ENCODE assay signal across 21 cellular contexts in genomic region chr4:22502895-22503814, GRCh38. TPM values are rescaled to one million over a fixed set of nuclear protein-coding genes. Genes with fewer than 3 reads are reported as not detected.
A peak's percentile ranks its signal among the peaks of the same experiment; 100 is the strongest.
DNase-seq lines count a peak whose midpoint lies in the region; ATAC-seq, FAIRE-seq and TF ChIP-seq lines count a peak whose summit lies in the region.
"Had no signal": no experiment of that assay in that cellular context is flagged by ENCODE, and none has a peak within 500 bp of the region (broad histone marks: within the 10 kb centered on the region; RNA-seq: fewer than 3 reads in every experiment).

No MANE protein-coding gene starts in this region.

- H3K4me3 ChIP-seq in astrocyte (ENCODE audit: insufficient read depth, low read depth, low read length) = no peak overlapping the region
- no peak overlapping the region for H3K4me3 ChIP-seq in left lung
- H3K4me3 ChIP-seq: cardiac muscle cell, esophagus squamous epithelium, lower lobe of right lung, ovary, sigmoid colon, SJCRH30, tibial artery had no signal

- peaks cover 10% of the 10 kb centered on the region for H3K4me1 Mint-ChIP-seq in HFFc6 (ENCODE audit: low read depth)
- peaks cover 15% of the 10 kb centered on the region for H3K4me1 Mint-ChIP-seq in astrocyte (ENCODE audit: low read depth, unreplicated experiment)
- peaks cover 35% of the 10 kb centered on the region for H3K4me1 Mint-ChIP-seq in chondrocyte (ENCODE audit: low read depth)
- H3K4me1 Mint-ChIP-seq: B cell had no signal

- H3K4me3 Mint-ChIP-seq in HFFc6 (peak overlapping the region; percentile 22; the same call in 1 of the 2 replicates), astrocyte (ENCODE audit: unreplicated experiment) (no peak overlapping the region), chondrocyte (ENCODE audit: unreplicated experiment) (no peak overlapping the region)
- H3K4me3 Mint-ChIP-seq: B cell had no signal

- H3K4me2 ChIP-seq in astrocyte (ENCODE audit: low read length) = peak overlapping the region; percentile 28

- H3K27me3 Mint-ChIP-seq in HFFc6 (ENCODE audit: insufficient read depth) = no peaks in the 10 kb centered on the region
- no peaks in the 10 kb centered on the region for H3K27me3 Mint-ChIP-seq in astrocyte (ENCODE audit: low read depth, unreplicated experiment)
- H3K27me3 Mint-ChIP-seq in chondrocyte (ENCODE audit: low read depth) = no peaks in the 10 kb centered on the region
- H3K27me3 Mint-ChIP-seq: B cell had no signal

- H3K9me3 ChIP-seq in astrocyte (ENCODE audit: insufficient read depth, low read depth, low read length) (no peaks in the 10 kb centered on the region), left lung (no peaks in the 10 kb centered on the region)
- H3K9me3 ChIP-seq: esophagus squamous epithelium, lower lobe of right lung, ovary, sigmoid colon, SJCRH30, tibial artery had no signal

- H3K27ac Mint-ChIP-seq in HFFc6 (no peak overlapping the region; the same call in 1 of the 2 replicates), astrocyte (ENCODE audit: unreplicated experiment) (no peak overlapping the region), chondrocyte (ENCODE audit: unreplicated experiment) (no peak overlapping the region)
- H3K27ac Mint-ChIP-seq: B cell had no signal

- H4K20me1 ChIP-seq in astrocyte (ENCODE audit: insufficient read depth, low read length) = peaks cover 39% of the 10 kb centered on the region

- H3K9me3 Mint-ChIP-seq in HFFc6 = no peaks in the 10 kb centered on the region
- no peaks in the 10 kb centered on the region for H3K9me3 Mint-ChIP-seq in astrocyte (ENCODE audit: unreplicated experiment)
- H3K9me3 Mint-ChIP-seq in chondrocyte (ENCODE audit: low read depth) = no peaks in the 10 kb centered on the region
- H3K9me3 Mint-ChIP-seq: activated naive CD4-positive, alpha-beta T cell treated with anti-CD3 and anti-CD28 coated beads, Interleukin-2, amount 50 U/mL, for 72 hours had no signal

- H3K4me1 ChIP-seq in astrocyte (ENCODE audit: insufficient read depth, low read length) (peaks cover 13% of the 10 kb centered on the region), left lung (peaks cover 0 to 6% of the 10 kb centered on the region in 2 donors)
- H3K4me1 ChIP-seq: lower lobe of right lung, SJCRH30 had no signal

- no peak for TF ChIP-seq CTCF in HFFc6 (IDR thresholded peaks at IDR 0.05)
- TF ChIP-seq CTCF in astrocyte (IDR thresholded peaks at IDR 0.05; ENCODE audit: insufficient read depth, low read depth, low read length) = no peak
- TF ChIP-seq CTCF in left lung (IDR thresholded peaks at IDR 0.05) = no peak
- TF ChIP-seq CTCF in chondrocyte (IDR thresholded peaks at IDR 0.05) = no peak

- peak; percentile 24 for ATAC-seq in left lung
- no peak for ATAC-seq in left lobe of liver
- ATAC-seq: activated naive CD4-positive, alpha-beta T cell treated with anti-CD3 and anti-CD28 coated beads, Interleukin-2, amount 50 U/mL, for 72 hours had no signal

- no peak overlapping the region for H2AFZ ChIP-seq in astrocyte (ENCODE audit: low read depth, low read length)

- DNase-seq in EH (ENCODE audit: low read depth) = peak; percentile 54
- DNase-seq in HFFc6 = peak; percentile 17
- DNase-seq in astrocyte (ENCODE audit: low read depth) = peak; percentile 70
- DNase-seq in left lung = no peak
- DNase-seq in NCI-H510A (lab: John Stamatoyannopoulos, UW) = no peak
- DNase-seq in chondrocyte (ENCODE audit: low spot score) = no peak
- no peak for DNase-seq in left lobe of liver (ENCODE audit: low spot score)
- DNase-seq: COR-L47; esophagus squamous epithelium; lower lobe of right lung; NCI-H1436; NCI-H2171 treated with DMSO at 0.1 percent for 48 hours; ovary; sigmoid colon; SJCRH30; stimulated activated naive CD4-positive, alpha-beta T cell treated with Interleukin-2 at 50 U/mL for 16 hours; tibial artery had no signal

- H3K36me3 ChIP-seq in astrocyte (ENCODE audit: insufficient read depth, low read length) (no peaks in the 10 kb centered on the region), left lung (no peaks in the 10 kb centered on the region)
- H3K36me3 ChIP-seq: cardiac muscle cell, esophagus squamous epithelium, lower lobe of right lung, ovary, sigmoid colon, SJCRH30, tibial artery had no signal

- H3K79me2 ChIP-seq in astrocyte (ENCODE audit: insufficient read depth, low read length) = peaks cover 75% of the 10 kb centered on the region

- H3K9ac ChIP-seq in astrocyte (ENCODE audit: low read length) = no peak overlapping the region

- intact Hi-C loops in left lung (cut with DNase I) = no loop called here

- FAIRE-seq in astrocyte (lab: Jason Lieb, UNC) = no peak
- FAIRE-seq: GM18507 had no signal

- no peaks in the 10 kb centered on the region for H3K27me3 ChIP-seq in astrocyte (ENCODE audit: insufficient read depth, low read length)
- no peaks in the 10 kb centered on the region for H3K27me3 ChIP-seq in left lung
- H3K27me3 ChIP-seq: cardiac muscle cell, esophagus squamous epithelium, ovary, sigmoid colon, SJCRH30, tibial artery had no signal

- no peak overlapping the region for H3K27ac ChIP-seq in astrocyte (ENCODE audit: low read depth, low read length)
- no peak overlapping the region for H3K27ac ChIP-seq in left lung
- H3K27ac ChIP-seq: cardiac muscle cell, esophagus squamous epithelium, lower lobe of right lung, ovary, sigmoid colon, SJCRH30, tibial artery had no signal

- H3K36me3 Mint-ChIP-seq in HFFc6 (ENCODE audit: low read depth) (peaks cover 5% of the 10 kb centered on the region; the same call in 1 of the 2 replicates), astrocyte (ENCODE audit: low read depth, unreplicated experiment) (no peaks in the 10 kb centered on the region), chondrocyte (ENCODE audit: low read depth) (no peaks in the 10 kb centered on the region)

RNA-seq across cellular contexts. Expression of gene ADGRA3, which starts 12.7 kb away (rescaled TPM):
- total RNA-seq in HFFc6 (2021; fragmentation: NEBNext Ultra II Directional; extraction: Animal tissue kit (Norgen Biotek cat#: 25700)) = 10 to 100 TPM; 15.1 to 19.0 (median 17.7) TPM
- total RNA-seq in astrocyte (27.3 TPM in 2 replicates), left lung (10 to 100 TPM; 17.6 to 20.6 TPM), chondrocyte (27.8 to 39.6 TPM (median 28.3 TPM) in 3 replicates), left lobe of liver (73.5 TPM)
- total RNA-seq: B cell had no signal

Comparison
In these comparisons a context has a peak if more than half of its experiments do, and no peak if none do; other contexts are left out.
1. DNase-seq: peak in EH (single experiment), HFFc6 (single experiment) and astrocyte (single experiment); none in left lung (0 of 2), NCI-H510A (single experiment), chondrocyte (single experiment) and left lobe of liver (single experiment).